In genomic region chr2:32683520-32684086, GRCh38 we compare ENCODE assay signal across 28 cellular contexts.
"Had no signal": no experiment of that assay in that cellular context is flagged by ENCODE, and none has a peak within 500 bp of the region (broad histone marks: within the 10 kb centered on the region; RNA-seq: fewer than 3 reads in every experiment).

No MANE protein-coding gene starts in this region.

- H3K27ac ChIP-seq: brain microvascular endothelial cell, epithelial cell of prostate, esophagus squamous epithelium, lower lobe of right lung, neural progenitor cell, sigmoid colon, thyroid gland, upper lobe of left lung, vagina had no signal

- H3K4me3 ChIP-seq: esophagus squamous epithelium, lower lobe of right lung, neural progenitor cell, sigmoid colon, thyroid gland, upper lobe of left lung, vagina had no signal

- H3K4me1 ChIP-seq: esophagus squamous epithelium, lower lobe of right lung, sigmoid colon, thyroid gland, upper lobe of left lung, vagina had no signal

- H3K9me3 ChIP-seq: esophagus squamous epithelium, lower lobe of right lung, sigmoid colon, thyroid gland, upper lobe of left lung, vagina had no signal

- DNase-seq: activated CD4-positive, alpha-beta memory T cell treated with anti-CD3 and anti-CD28 coated beads, Interleukin-2, amount 10 ng/mL, durations not matched to agents 7 days and 5 days; activated CD4-positive, alpha-beta T cell treated with anti-CD3 and anti-CD28 coated beads, Interleukin-2, amount 10 ng/mL, durations not matched to agents 7 days and 5 days; activated CD4-positive, CD25-positive, alpha-beta regulatory T cell treated with anti-CD3 and anti-CD28 coated beads, Interleukin-2, amount 50 U/mL, for 72 hours; activated CD8-positive, alpha-beta memory T cell treated with anti-CD3 and anti-CD28 coated beads, Interleukin-2, amount 50 U/mL, for 48 hours; activated gamma-delta T cell; activated naive CD4-positive, alpha-beta T cell treated with anti-CD3 and anti-CD28 coated beads, Interleukin-2, amount 10 ng/mL, durations not matched to agents 7 days and 5 days; activated naive CD8-positive, alpha-beta T cell treated with anti-CD3 and anti-CD28 coated beads, Interleukin-2, amount 10 ng/mL, durations not matched to agents 7 days and 5 days; activated T-cell treated with anti-CD3 and anti-CD28 coated beads, Interleukin-2, amount 50 U/mL, for 24 hours; brain microvascular endothelial cell; caudate nucleus; effector CD4-positive, alpha-beta T cell; esophagus squamous epithelium; lower lobe of right lung; mesendoderm; natural killer cell; occipital lobe; posterior cingulate gyrus; sigmoid colon; small intestine; stimulated activated CD4-positive, alpha-beta T cell treated with anti-CD3 and anti-CD28 coated beads, Interleukin-4, amount 100 ng/mL, for 4 hours; stimulated activated CD8-positive, alpha-beta memory T cell treated with anti-CD3 and anti-CD28 coated beads, Interleukin-4, amount 100 ng/mL, for 48 hours; stimulated activated naive CD8-positive, alpha-beta T cell treated with anti-CD3 and anti-CD28 coated beads, Interleukin-15, amount 100 ng/mL, for 72 hours; thyroid gland; upper lobe of left lung had no signal

- H3K27me3 ChIP-seq: brain microvascular endothelial cell, esophagus squamous epithelium, neural progenitor cell, sigmoid colon, thyroid gland, upper lobe of left lung, vagina had no signal

- ATAC-seq: lower lobe of right lung; natural killer cell; stimulated activated memory B cell treated with anti-CD40 and anti-IgM and Interleukin-4, amounts not matched to agents 10 μg/mL and 1 μg/mL and 100 μg/mL, for 72 hours; stimulated activated naive CD8-positive, alpha-beta T cell treated with anti-CD3 and anti-CD28 coated beads, Interleukin-15, amount 100 ng/mL, for 72 hours had no signal

- H3K36me3 ChIP-seq: brain microvascular endothelial cell, neural progenitor cell, thyroid gland, vagina had no signal

- H3K4me2 ChIP-seq: neural progenitor cell had no signal

- H2AFZ ChIP-seq: neural progenitor cell had no signal
